Comparison of ENCODE assay signal across 19 cellular contexts in the genomic region with DNA sequence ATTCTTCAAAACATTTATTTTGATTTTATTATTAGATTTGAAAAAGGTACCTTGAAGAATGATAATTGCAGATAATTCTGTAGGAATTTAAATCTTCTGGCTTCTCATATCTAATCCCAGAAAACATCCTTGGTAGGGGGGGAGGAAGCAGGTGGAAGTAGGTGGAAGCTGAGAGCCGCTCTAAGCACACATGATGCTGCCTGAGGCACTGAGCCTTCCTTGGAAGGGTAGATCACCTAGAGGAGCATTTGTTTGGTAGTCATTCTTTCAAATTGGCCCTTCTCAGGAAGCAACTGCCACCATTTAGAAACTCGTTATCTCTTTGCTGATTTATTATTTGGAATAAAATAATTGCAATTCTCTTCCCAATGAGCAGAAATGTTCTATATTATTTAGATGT.
DNase-seq lines count a peak whose midpoint lies in the region; ATAC-seq and TF ChIP-seq lines count a peak whose summit lies in the region.
"Had no signal": no experiment of that assay in that cellular context is flagged by ENCODE, and none has a peak within 500 bp of the region (broad histone marks: within the 10 kb centered on the region; RNA-seq: fewer than 3 reads in every experiment).

No MANE protein-coding gene starts in this region.

- no peaks in the 10 kb centered on the region for H3K9me3 ChIP-seq in neural progenitor cell (ENCODE audit: low read depth)
- H3K9me3 ChIP-seq in CD4-positive, alpha-beta memory T cell (ENCODE audit: control insufficient read depth in 1 of 2, low read length in 2 of 2), result no peaks in the 10 kb centered on the region

- intact Hi-C loops in CD4-positive, alpha-beta memory T cell (cut with micrococcal nuclease), result no loop called here

- peak overlapping the region; percentile 19 for H3K4me2 ChIP-seq in GM23338
- H3K4me2 ChIP-seq in neural progenitor cell, result no peak overlapping the region

- DNase-seq in GM23338 (ENCODE audit: low spot score) (peak; percentile 14), iPS-NIHi11 (ENCODE audit: low spot score) (peak; percentile 14), neural progenitor cell (ENCODE audit: low spot score) (peak; percentile 2), NCI-H526 treated with DMSO at 0.1 percent for 48 hours (lab: John Stamatoyannopoulos, UW) (no peak)
- DNase-seq in CD4-positive, alpha-beta memory T cell, result no peak
- DNase-seq: ACHN; AML-193; CD4-positive, alpha-beta T cell; DMS153; DMS79; GDM1; GM23248; H7; HFFc6 had no signal

- no peaks in the 10 kb centered on the region for H3K36me3 ChIP-seq in GM23338 (ENCODE audit: insufficient read depth)
- no peaks in the 10 kb centered on the region for H3K36me3 ChIP-seq in neural progenitor cell
- H3K36me3 ChIP-seq in CD4-positive, alpha-beta memory T cell (ENCODE audit: insufficient read depth, low read length), result no peaks in the 10 kb centered on the region

- H3K4me3 Mint-ChIP-seq in GM23338 (no peak overlapping the region), neural progenitor cell (no peak overlapping the region)
- H3K4me3 Mint-ChIP-seq in CD4-positive, alpha-beta memory T cell, result no peak overlapping the region
- H3K4me3 Mint-ChIP-seq: CD4-positive, alpha-beta T cell; HFFc6 had no signal

- ATAC-seq in GM23338 (peak; percentile 82), HG03045 (IDR thresholded peaks at IDR 0.05; ENCODE audit: unreplicated experiment) (no peak)
- ATAC-seq: HCT116, HepG2 had no signal

- no peak overlapping the region for H2AFZ ChIP-seq in GM23338
- no peak overlapping the region for H2AFZ ChIP-seq in neural progenitor cell (replicated peaks)
- H2AFZ ChIP-seq: GM23248 had no signal

- no peaks in the 10 kb centered on the region for H3K36me3 Mint-ChIP-seq in GM23338 (ENCODE audit: low read depth)
- H3K36me3 Mint-ChIP-seq in neural progenitor cell, result no peaks in the 10 kb centered on the region
- H3K36me3 Mint-ChIP-seq in CD4-positive, alpha-beta memory T cell, result no peaks in the 10 kb centered on the region

- CTCF ChIA-PET in CD4-positive, alpha-beta memory T cell (lab: Charles Lee; ENCODE audit: partially characterized antibody), result no interaction called here

- H3K27me3 Mint-ChIP-seq in GM23338 (ENCODE audit: insufficient read depth, low read depth, poor library complexity) (no peaks in the 10 kb centered on the region), neural progenitor cell (ENCODE audit: insufficient read depth, low read depth) (no peaks in the 10 kb centered on the region)
- no peaks in the 10 kb centered on the region for H3K27me3 Mint-ChIP-seq in CD4-positive, alpha-beta memory T cell
- H3K27me3 Mint-ChIP-seq: CD4-positive, alpha-beta T cell had no signal

- H3K4me3 ChIP-seq in GM23338, result no peak overlapping the region
- H3K4me3 ChIP-seq in neural progenitor cell, result no peak overlapping the region
- H3K4me3 ChIP-seq in CD4-positive, alpha-beta memory T cell (ENCODE audit: low read length in 2 of 2), result no peak overlapping the region
- H3K4me3 ChIP-seq: GM23248 had no signal

- TF ChIP-seq CTCF in GM23338 (conservative IDR thresholded peaks at IDR 0.05; ENCODE audit: low read depth in 2 of 2) (no peak), VCaP (conservative IDR thresholded peaks at IDR 0.05) (no peak), neural progenitor cell (IDR thresholded peaks at IDR 0.05) (no peak)

- H3K9ac ChIP-seq in neural progenitor cell, result no peak overlapping the region
- H3K9ac ChIP-seq: GM23248 had no signal

- no peaks in the 10 kb centered on the region for H4K20me1 ChIP-seq in GM23338 (replicated peaks; ENCODE audit: insufficient read depth)
- H4K20me1 ChIP-seq in neural progenitor cell (ENCODE audit: low read depth), result no peaks in the 10 kb centered on the region

- H3K27ac ChIP-seq in GM23338 (ENCODE audit: low read depth) (0 out of 2 replicates have a peak overlapping the region, but pooled peaks have one; percentile 20), VCaP (peak overlapping the region; percentile 49), neural progenitor cell (no peak overlapping the region)
- no peak overlapping the region for H3K27ac ChIP-seq in CD4-positive, alpha-beta memory T cell (ENCODE audit: low read depth, low read length)
- H3K27ac ChIP-seq: C4-2B, GM23248 had no signal

- H3K27ac Mint-ChIP-seq in GM23338 (peak overlapping the region; percentile 32), neural progenitor cell (no peak overlapping the region)
- H3K27ac Mint-ChIP-seq in CD4-positive, alpha-beta memory T cell, result no peak overlapping the region
- H3K27ac Mint-ChIP-seq: CD4-positive, alpha-beta T cell; HFFc6 had no signal

- H3F3A ChIP-seq in GM23338 (replicated peaks; ENCODE audit: low read depth), result no peaks in the 10 kb centered on the region
- H3F3A ChIP-seq in neural progenitor cell (ENCODE audit: low read depth), result no peaks in the 10 kb centered on the region

- H3K4me1 ChIP-seq in GM23338 (ENCODE audit: insufficient read depth) (peaks cover 13% of the 10 kb centered on the region), neural progenitor cell (no peaks in the 10 kb centered on the region)
- H3K4me1 ChIP-seq in CD4-positive, alpha-beta memory T cell (ENCODE audit: insufficient read depth, low read length), result no peaks in the 10 kb centered on the region

- H3K9me3 Mint-ChIP-seq in GM23338 (no peaks in the 10 kb centered on the region), neural progenitor cell (no peaks in the 10 kb centered on the region)
- peaks cover 0 to 7% (median 4%) of the 10 kb centered on the region in 8 donors for H3K9me3 Mint-ChIP-seq in CD4-positive, alpha-beta memory T cell
- H3K9me3 Mint-ChIP-seq: CD4-positive, alpha-beta T cell; HFFc6 had no signal

- H3K27me3 ChIP-seq in GM23338 (ENCODE audit: insufficient read depth), result no peaks in the 10 kb centered on the region
- no peaks in the 10 kb centered on the region for H3K27me3 ChIP-seq in neural progenitor cell
- no peaks in the 10 kb centered on the region for H3K27me3 ChIP-seq in CD4-positive, alpha-beta memory T cell (ENCODE audit: insufficient read depth, low read length)

- H3K79me2 ChIP-seq in GM23338 (replicated peaks; ENCODE audit: insufficient read depth), result no peaks in the 10 kb centered on the region
- no peaks in the 10 kb centered on the region for H3K79me2 ChIP-seq in neural progenitor cell (ENCODE audit: low read depth)

- POLR2A ChIA-PET in CD4-positive, alpha-beta memory T cell (lab: Charles Lee; ENCODE audit: partially characterized antibody), result no interaction called here

- no peaks in the 10 kb centered on the region for H3K9me2 ChIP-seq in GM23338 (ENCODE audit: insufficient read depth)

- H3K4me1 Mint-ChIP-seq in GM23338, result peaks cover 17% of the 10 kb centered on the region
- no peaks in the 10 kb centered on the region for H3K4me1 Mint-ChIP-seq in neural progenitor cell
- H3K4me1 Mint-ChIP-seq in CD4-positive, alpha-beta memory T cell, result no peaks in the 10 kb centered on the region

TF ChIP-seq in GM23338, 12 proteins besides CTCF, POLR2A, EP300 and RAD21 (continues in another document):
- no peak for TF ChIP-seq NANOG (IDR thresholded peaks at IDR 0.05; ENCODE audit: borderline replicate concordance)

Comparison
In these comparisons a context has a peak if more than half of its experiments do, and no peak if none do; other contexts are left out.
1. DNase-seq: peak in GM23338 (single experiment), iPS-NIHi11 (single experiment) and neural progenitor cell (single experiment); none in CD4-positive, alpha-beta memory T cell (0 of 5) and NCI-H526 treated with DMSO at 0.1 percent for 48 hours (single experiment).
2. H3K27ac ChIP-seq: peak in GM23338 (single experiment) and VCaP (single experiment); none in neural progenitor cell (single experiment) and CD4-positive, alpha-beta memory T cell (single experiment).